Comparison of ENCODE assay signal across 8 cellular contexts in genomic region chr17:51260237-51260959, GRCh38. TPM values are rescaled to one million over a fixed set of nuclear protein-coding genes. Genes with fewer than 3 reads are reported as not detected.
DNase-seq lines count a peak whose midpoint lies in the region; ATAC-seq and TF ChIP-seq lines count a peak whose summit lies in the region.

Gene UTP18 (plus strand): TSS chr17:51260546. CDS start chr17:51260585, 39 bp downstream.

- TF ChIP-seq CTCF in IMR-90 (conservative IDR thresholded peaks at IDR 0.05; ENCODE audit: low read depth, low read length) (no peak), OCI-LY7 (conservative IDR thresholded peaks at IDR 0.05; ENCODE audit: low read length) (no peak), epithelial cell of esophagus (IDR thresholded peaks at IDR 0.05; ENCODE audit: insufficient read depth, low read depth, low read length, missing control alignments) (no peak)

- H3K9me1 ChIP-seq in IMR-90 (ENCODE audit: insufficient read depth, low read length), result peaks cover 2% of the 10 kb centered on the region

- peak within 1 kb of the TSS; percentile 91 for H2BK5ac ChIP-seq in IMR-90 (ENCODE audit: low read depth, low read length, poor library complexity, severe bottlenecking)

- intact Hi-C loops in IMR-90 (cut with micrococcal nuclease) (loop anchor here (2.0 kb wide), 1 partner anchor 94 kb away; the partner anchor contains the start of gene NME2), OCI-LY7 (cut with micrococcal nuclease; ENCODE audit: unreplicated experiment) (loop anchor here (1.0 to 5.0 kb wide), 4 partner anchors 22 to 393 kb away; partner anchors contain the start of genes NME2 and TOB1)

- peak within 1 kb of the TSS; percentile 98 for H3K23ac ChIP-seq in IMR-90 (ENCODE audit: low read depth, low read length)

- CTCF ChIA-PET in IMR-90 (lab: Yijun Ruan, JAX), result interaction anchor here (1.1 kb wide), 1 partner anchor 12 kb away, joined by 6 read pairs; no protein-coding TSS in a partner anchor
- CTCF ChIA-PET in OCI-LY7 (lab: Charles Lee; ENCODE audit: unreplicated experiment), result no interaction called here

- H2BK20ac ChIP-seq in IMR-90 (ENCODE audit: low read depth, low read length), result peak within 1 kb of the TSS; percentile 98

- H3K9me3 ChIP-seq in IMR-90 (ENCODE audit: control insufficient read depth, insufficient read depth, low read length), result no peaks in the 10 kb centered on the region
- H3K9me3 ChIP-seq in OCI-LY7 (ENCODE audit: low read length), result no peaks in the 10 kb centered on the region
- H3K9me3 ChIP-seq in mononuclear cell (ENCODE audit: low read depth, low read length), result no peaks in the 10 kb centered on the region

- H4K91ac ChIP-seq in IMR-90 (ENCODE audit: insufficient read depth, low read depth, low read length), result peak within 1 kb of the TSS; percentile 100

- H3K79me1 ChIP-seq in IMR-90 (ENCODE audit: low read depth in 1 of 2, low read length in 2 of 2), result peaks cover 25 to 58% of the 10 kb centered on the region in 2 experiments

- H3K14ac ChIP-seq in IMR-90 (replicated peaks; ENCODE audit: low read depth, low read length), result peak within 1 kb of the TSS; percentile 97

- POLR2A ChIA-PET in IMR-90 (lab: Charles Lee; ENCODE audit: unreplicated experiment), result no interaction called here
- POLR2A ChIA-PET in OCI-LY7 (lab: Charles Lee), result interaction anchor here (0.9 to 1.9 kb wide), 2 partner anchors 12 to 30 kb away, joined by 3 to 9 read pairs; no protein-coding TSS in a partner anchor

- peak within 1 kb of the TSS; percentile 86 for H3K9ac ChIP-seq in IMR-90 (ENCODE audit: low read depth, low read length)

- H3K56ac ChIP-seq in IMR-90 (ENCODE audit: extremely low read depth, insufficient read depth, low read length), result peak within 1 kb of the TSS; percentile 100

- DNase-seq in DMS114 treated with DMSO at 0.1 percent for 48 hours (lab: John Stamatoyannopoulos, UW; ENCODE audit: unreplicated experiment) (peak; percentile 95), IMR-90 (peak; percentile 97), OCI-LY7 (ENCODE audit: low spot score) (peak; percentile 99), activated T-cell treated with anti-CD3 and anti-CD28 coated beads for 1 hour (ENCODE audit: low read depth) (peak; percentile 96), epithelial cell of esophagus (ENCODE audit: low read depth) (peak; percentile 98)
- peak; percentile 92 to 96 for DNase-seq in stimulated activated CD8-positive, alpha-beta memory T cell treated with anti-CD3 and anti-CD28 coated beads, Interleukin-2, amount 100 ng/mL, for 48 hours (ENCODE audit: low read depth in 2 of 2)

- peak within 1 kb of the TSS; percentile 84 for H3K27ac ChIP-seq in IMR-90 (ENCODE audit: insufficient read depth, low read length)
- peak within 1 kb of the TSS; percentile 80 for H3K27ac ChIP-seq in OCI-LY7 (ENCODE audit: low read depth, low read length, poor library complexity, severe bottlenecking)

- H3K9me2 ChIP-seq in OCI-LY7 (ENCODE audit: insufficient read depth, low read length), result no peaks in the 10 kb centered on the region

- H3K36me3 ChIP-seq in IMR-90 (ENCODE audit: control insufficient read depth, insufficient read depth, low read length) (peaks cover 1% of the 10 kb centered on the region), OCI-LY7 (ENCODE audit: insufficient read depth, low read length) (peaks cover 63% of the 10 kb centered on the region)

- H3K18ac ChIP-seq in IMR-90 (ENCODE audit: low read depth, low read length), result peak within 1 kb of the TSS; percentile 86

- H2AFZ ChIP-seq in IMR-90 (replicated peaks; ENCODE audit: low read length, poor library complexity) (peak within 1 kb of the TSS; percentile 99), OCI-LY7 (ENCODE audit: low read length) (peak within 1 kb of the TSS; percentile 76)

- peak within 1 kb of the TSS; percentile 47; the same call in 1 of the 2 replicates for H2AK5ac ChIP-seq in IMR-90 (ENCODE audit: low read depth, low read length)

- dilution Hi-C loops in IMR-90 (cut with HindIII; ENCODE audit: low sequenced_read_pairs, unreplicated experiment), result no loop called here

- peaks cover 35% of the 10 kb centered on the region for H4K20me1 ChIP-seq in IMR-90 (ENCODE audit: insufficient read depth, low read length)
- peaks cover 54% of the 10 kb centered on the region for H4K20me1 ChIP-seq in OCI-LY7 (ENCODE audit: insufficient read depth, low read length)

- H3K4me2 ChIP-seq in IMR-90 (ENCODE audit: low read depth, low read length) (peak within 1 kb of the TSS; percentile 97), OCI-LY7 (ENCODE audit: low read length) (peak within 1 kb of the TSS; percentile 93)

- BruUV-seq in IMR-90 (replicated peaks; lab: Mats Ljungman, UMichigan) (no TSS peak), OCI-LY7 (replicated peaks; lab: Mats Ljungman, UMichigan) (no TSS peak)

- peak within 1 kb of the TSS; percentile 81 for H4K5ac ChIP-seq in IMR-90 (ENCODE audit: low read depth, low read length)

- TF ChIP-seq POLR2A in IMR-90 (IDR thresholded peaks at IDR 0.05; ENCODE audit: low read depth, low read length), result peak; percentile 75

- H2BK15ac ChIP-seq in IMR-90 (ENCODE audit: low read depth, low read length), result peak within 1 kb of the TSS; percentile 100

- H4K8ac ChIP-seq in IMR-90 (ENCODE audit: low read depth in 2 of 2, low read length in 2 of 2), result peak within 1 kb of the TSS; percentile 77 to 100

- TF ChIP-seq RAD21 in IMR-90 (IDR thresholded peaks at IDR 0.05; ENCODE audit: low read length), result no peak

- no peaks in the 10 kb centered on the region; the same call in 1 of the 2 replicates for H3K4me1 ChIP-seq in IMR-90 (ENCODE audit: control insufficient read depth, insufficient read depth, low read length)
- H3K4me1 ChIP-seq in OCI-LY7 (ENCODE audit: insufficient read depth, low read length, poor library complexity, severe bottlenecking), result peaks cover 51% of the 10 kb centered on the region
- H3K4me1 ChIP-seq in mononuclear cell (ENCODE audit: insufficient read depth, low read length), result peaks cover 53% of the 10 kb centered on the region

- in situ Hi-C loops in IMR-90 (cut with MboI; ENCODE audit: low sequenced_read_pairs), result no loop called here

- peak within 1 kb of the TSS; percentile 98 for H2AK9ac ChIP-seq in IMR-90 (replicated peaks; ENCODE audit: low read depth, low read length, poor library complexity)

- peak; percentile 73 for ATAC-seq in GM21529 (IDR thresholded peaks at IDR 0.05; ENCODE audit: unreplicated experiment)
- ATAC-seq in IMR-90 (ENCODE audit: low read depth), result peak; percentile 91

- H3K4me3 ChIP-seq in IMR-90 (ENCODE audit: insufficient read depth, low read depth, low read length) (peak within 1 kb of the TSS; percentile 88), OCI-LY7 (ENCODE audit: low read depth, low read length, poor library complexity, severe bottlenecking) (peak within 1 kb of the TSS; percentile 97), epithelial cell of esophagus (ENCODE audit: low read length) (peak within 1 kb of the TSS; percentile 78), mononuclear cell (ENCODE audit: low read length) (peak within 1 kb of the TSS; percentile 90)

- WGBS in IMR-90 (ENCODE audit: extremely low coverage in 2 of 2, insufficient read length in 1 of 2), 2 experiments, result 0% methylated on average over 52 of the region's 82 CpGs; no CpG with 5 or more reads in 1 of the 2 experiments

- H3K79me2 ChIP-seq in OCI-LY7 (ENCODE audit: insufficient read depth, low read depth, low read length), result peaks cover 93% of the 10 kb centered on the region

- H2BK120ac ChIP-seq in IMR-90 (ENCODE audit: low read depth, low read length), result peak within 1 kb of the TSS; percentile 99

- H3K4ac ChIP-seq in IMR-90 (ENCODE audit: low read depth, low read length), result peak within 1 kb of the TSS; percentile 100

- H3K27me3 ChIP-seq in IMR-90 (ENCODE audit: control insufficient read depth, insufficient read depth, low read length), result no peaks in the 10 kb centered on the region
- no peaks in the 10 kb centered on the region for H3K27me3 ChIP-seq in mononuclear cell (ENCODE audit: insufficient read depth, low read length)

TF ChIP-seq in IMR-90, 13 proteins besides CTCF, POLR2A, EP300 and RAD21:
- TF ChIP-seq MAZ (IDR thresholded peaks at IDR 0.05; ENCODE audit: borderline replicate concordance, low read depth, low read length), result peak; percentile 99
- TF ChIP-seq FOS (IDR thresholded peaks at IDR 0.05; ENCODE audit: low read depth, low read length), result no peak
- TF ChIP-seq MXI1 (IDR thresholded peaks at IDR 0.05; ENCODE audit: borderline replicate concordance, low read depth, low read length), result peak; percentile 68
- TF ChIP-seq SMC3 (IDR thresholded peaks at IDR 0.05; ENCODE audit: low read depth, low read length), result no peak
- peak; percentile 99; the same call in 1 of the 2 replicates for TF ChIP-seq CHD1 (IDR thresholded peaks at IDR 0.05; ENCODE audit: low read depth, low read length)
- peak; percentile 99 for TF ChIP-seq BHLHE40 (IDR thresholded peaks at IDR 0.05; ENCODE audit: low read depth, low read length)
- peak; percentile 98 for TF ChIP-seq USF2 (IDR thresholded peaks at IDR 0.05; ENCODE audit: low read depth, low read length)
TF ChIP-seq in IMR-90: peak in this region for 5.

RNA-seq across cellular contexts. Expression of gene UTP18, which starts in this region (rescaled TPM):
- total RNA-seq in IMR-90 (2012; rRNA removed), result 22.4 and 43.9 TPM in 2 replicates
- polyA plus RNA-seq in IMR-90 (2012; rRNA removed), result 15.5 and 17.7 TPM in 2 replicates
- 5.7 and 9.0 TPM in 2 replicates for polyA plus RNA-seq in IMR-90 (2012; cell fraction: cytosol; rRNA removed)
- 4.3 and 9.1 TPM in 2 replicates for polyA plus RNA-seq in IMR-90 (2012; cell fraction: nucleus; rRNA removed; ENCODE audit: low replicate concordance)
- 58.1 and 62.8 TPM in 2 replicates for total RNA-seq in OCI-LY7 (2014; rRNA removed; shearing (Covaris generic))
- total RNA-seq in OCI-LY7 (2022), result 66.6 and 68.3 TPM in 2 replicates
- total RNA-seq in mononuclear cell, result 57.6 TPM

Comparison
In these comparisons a context has a peak if more than half of its experiments do, and no peak if none do; other contexts are left out.
1. Peak in every context shown above with its lines: DNase-seq, ATAC-seq, H3K4me3 ChIP-seq and H3K27ac ChIP-seq.